ENCODE assay signal across 1 cellular context in the genomic region with DNA sequence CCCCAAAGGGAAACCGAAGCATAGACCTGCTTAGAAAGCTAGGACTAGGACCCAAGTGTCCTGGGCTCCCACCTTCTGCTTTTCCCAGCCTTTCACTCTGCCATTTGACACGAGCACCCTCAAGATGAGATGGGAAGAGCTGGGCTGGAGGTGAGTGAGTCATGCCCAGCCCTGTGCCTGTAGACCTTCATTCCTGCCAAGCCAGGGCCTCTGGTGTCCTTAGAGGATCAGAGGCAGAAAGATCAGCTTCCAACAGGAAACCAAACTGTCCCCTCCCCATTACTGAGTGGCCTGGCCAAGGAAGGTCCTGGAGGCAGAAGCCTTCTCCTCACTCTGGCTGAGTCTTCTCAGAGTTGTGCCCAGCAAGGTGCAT.
TF ChIP-seq lines count a peak whose summit lies in the region.

No MANE protein-coding gene starts in this region.

TF ChIP-seq in H1, 55 proteins besides CTCF, POLR2A, EP300 and RAD21:
- TF ChIP-seq, protein P1, sequence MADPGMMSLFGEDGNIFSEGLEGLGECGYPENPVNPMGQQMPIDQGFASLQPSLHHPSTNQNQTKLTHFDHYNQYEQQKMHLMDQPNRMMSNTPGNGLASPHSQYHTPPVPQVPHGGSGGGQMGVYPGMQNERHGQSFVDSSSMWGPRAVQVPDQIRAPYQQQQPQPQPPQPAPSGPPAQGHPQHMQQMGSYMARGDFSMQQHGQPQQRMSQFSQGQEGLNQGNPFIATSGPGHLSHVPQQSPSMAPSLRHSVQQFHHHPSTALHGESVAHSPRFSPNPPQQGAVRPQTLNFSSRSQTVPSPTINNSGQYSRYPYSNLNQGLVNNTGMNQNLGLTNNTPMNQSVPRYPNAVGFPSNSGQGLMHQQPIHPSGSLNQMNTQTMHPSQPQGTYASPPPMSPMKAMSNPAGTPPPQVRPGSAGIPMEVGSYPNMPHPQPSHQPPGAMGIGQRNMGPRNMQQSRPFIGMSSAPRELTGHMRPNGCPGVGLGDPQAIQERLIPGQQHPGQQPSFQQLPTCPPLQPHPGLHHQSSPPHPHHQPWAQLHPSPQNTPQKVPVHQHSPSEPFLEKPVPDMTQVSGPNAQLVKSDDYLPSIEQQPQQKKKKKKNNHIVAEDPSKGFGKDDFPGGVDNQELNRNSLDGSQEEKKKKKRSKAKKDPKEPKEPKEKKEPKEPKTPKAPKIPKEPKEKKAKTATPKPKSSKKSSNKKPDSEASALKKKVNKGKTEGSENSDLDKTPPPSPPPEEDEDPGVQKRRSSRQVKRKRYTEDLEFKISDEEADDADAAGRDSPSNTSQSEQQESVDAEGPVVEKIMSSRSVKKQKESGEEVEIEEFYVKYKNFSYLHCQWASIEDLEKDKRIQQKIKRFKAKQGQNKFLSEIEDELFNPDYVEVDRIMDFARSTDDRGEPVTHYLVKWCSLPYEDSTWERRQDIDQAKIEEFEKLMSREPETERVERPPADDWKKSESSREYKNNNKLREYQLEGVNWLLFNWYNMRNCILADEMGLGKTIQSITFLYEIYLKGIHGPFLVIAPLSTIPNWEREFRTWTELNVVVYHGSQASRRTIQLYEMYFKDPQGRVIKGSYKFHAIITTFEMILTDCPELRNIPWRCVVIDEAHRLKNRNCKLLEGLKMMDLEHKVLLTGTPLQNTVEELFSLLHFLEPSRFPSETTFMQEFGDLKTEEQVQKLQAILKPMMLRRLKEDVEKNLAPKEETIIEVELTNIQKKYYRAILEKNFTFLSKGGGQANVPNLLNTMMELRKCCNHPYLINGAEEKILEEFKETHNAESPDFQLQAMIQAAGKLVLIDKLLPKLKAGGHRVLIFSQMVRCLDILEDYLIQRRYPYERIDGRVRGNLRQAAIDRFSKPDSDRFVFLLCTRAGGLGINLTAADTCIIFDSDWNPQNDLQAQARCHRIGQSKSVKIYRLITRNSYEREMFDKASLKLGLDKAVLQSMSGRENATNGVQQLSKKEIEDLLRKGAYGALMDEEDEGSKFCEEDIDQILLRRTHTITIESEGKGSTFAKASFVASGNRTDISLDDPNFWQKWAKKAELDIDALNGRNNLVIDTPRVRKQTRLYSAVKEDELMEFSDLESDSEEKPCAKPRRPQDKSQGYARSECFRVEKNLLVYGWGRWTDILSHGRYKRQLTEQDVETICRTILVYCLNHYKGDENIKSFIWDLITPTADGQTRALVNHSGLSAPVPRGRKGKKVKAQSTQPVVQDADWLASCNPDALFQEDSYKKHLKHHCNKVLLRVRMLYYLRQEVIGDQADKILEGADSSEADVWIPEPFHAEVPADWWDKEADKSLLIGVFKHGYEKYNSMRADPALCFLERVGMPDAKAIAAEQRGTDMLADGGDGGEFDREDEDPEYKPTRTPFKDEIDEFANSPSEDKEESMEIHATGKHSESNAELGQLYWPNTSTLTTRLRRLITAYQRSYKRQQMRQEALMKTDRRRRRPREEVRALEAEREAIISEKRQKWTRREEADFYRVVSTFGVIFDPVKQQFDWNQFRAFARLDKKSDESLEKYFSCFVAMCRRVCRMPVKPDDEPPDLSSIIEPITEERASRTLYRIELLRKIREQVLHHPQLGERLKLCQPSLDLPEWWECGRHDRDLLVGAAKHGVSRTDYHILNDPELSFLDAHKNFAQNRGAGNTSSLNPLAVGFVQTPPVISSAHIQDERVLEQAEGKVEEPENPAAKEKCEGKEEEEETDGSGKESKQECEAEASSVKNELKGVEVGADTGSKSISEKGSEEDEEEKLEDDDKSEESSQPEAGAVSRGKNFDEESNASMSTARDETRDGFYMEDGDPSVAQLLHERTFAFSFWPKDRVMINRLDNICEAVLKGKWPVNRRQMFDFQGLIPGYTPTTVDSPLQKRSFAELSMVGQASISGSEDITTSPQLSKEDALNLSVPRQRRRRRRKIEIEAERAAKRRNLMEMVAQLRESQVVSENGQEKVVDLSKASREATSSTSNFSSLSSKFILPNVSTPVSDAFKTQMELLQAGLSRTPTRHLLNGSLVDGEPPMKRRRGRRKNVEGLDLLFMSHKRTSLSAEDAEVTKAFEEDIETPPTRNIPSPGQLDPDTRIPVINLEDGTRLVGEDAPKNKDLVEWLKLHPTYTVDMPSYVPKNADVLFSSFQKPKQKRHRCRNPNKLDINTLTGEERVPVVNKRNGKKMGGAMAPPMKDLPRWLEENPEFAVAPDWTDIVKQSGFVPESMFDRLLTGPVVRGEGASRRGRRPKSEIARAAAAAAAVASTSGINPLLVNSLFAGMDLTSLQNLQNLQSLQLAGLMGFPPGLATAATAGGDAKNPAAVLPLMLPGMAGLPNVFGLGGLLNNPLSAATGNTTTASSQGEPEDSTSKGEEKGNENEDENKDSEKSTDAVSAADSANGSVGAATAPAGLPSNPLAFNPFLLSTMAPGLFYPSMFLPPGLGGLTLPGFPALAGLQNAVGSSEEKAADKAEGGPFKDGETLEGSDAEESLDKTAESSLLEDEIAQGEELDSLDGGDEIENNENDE (IDR thresholded peaks at IDR 0.05; ENCODE audit: insufficient replicate concordance, low read length): no peak
- no peak for TF ChIP-seq HDAC2 (IDR thresholded peaks at IDR 0.05; ENCODE audit: borderline replicate concordance in 1 of 2, low read depth in 2 of 2, low read length in 2 of 2)
- TF ChIP-seq BRCA1 (IDR thresholded peaks at IDR 0.05; ENCODE audit: low read depth, low read length): no peak
- TF ChIP-seq GABPA (IDR thresholded peaks at IDR 0.05; ENCODE audit: borderline replicate concordance, insufficient read depth, low read length): no peak
- TF ChIP-seq, protein P2, sequence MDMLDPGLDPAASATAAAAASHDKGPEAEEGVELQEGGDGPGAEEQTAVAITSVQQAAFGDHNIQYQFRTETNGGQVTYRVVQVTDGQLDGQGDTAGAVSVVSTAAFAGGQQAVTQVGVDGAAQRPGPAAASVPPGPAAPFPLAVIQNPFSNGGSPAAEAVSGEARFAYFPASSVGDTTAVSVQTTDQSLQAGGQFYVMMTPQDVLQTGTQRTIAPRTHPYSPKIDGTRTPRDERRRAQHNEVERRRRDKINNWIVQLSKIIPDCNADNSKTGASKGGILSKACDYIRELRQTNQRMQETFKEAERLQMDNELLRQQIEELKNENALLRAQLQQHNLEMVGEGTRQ (IDR thresholded peaks at IDR 0.05; ENCODE audit: low read length): no peak
- no peak for TF ChIP-seq CHD2 (IDR thresholded peaks at IDR 0.05; ENCODE audit: low read length)
- no peak for TF ChIP-seq EZH2 (IDR thresholded peaks at IDR 0.05; ENCODE audit: low read depth, low read length, severe bottlenecking)
- no peak for TF ChIP-seq POU5F1 (IDR thresholded peaks at IDR 0.05; ENCODE audit: low read depth, low read length)
- TF ChIP-seq, protein P3, sequence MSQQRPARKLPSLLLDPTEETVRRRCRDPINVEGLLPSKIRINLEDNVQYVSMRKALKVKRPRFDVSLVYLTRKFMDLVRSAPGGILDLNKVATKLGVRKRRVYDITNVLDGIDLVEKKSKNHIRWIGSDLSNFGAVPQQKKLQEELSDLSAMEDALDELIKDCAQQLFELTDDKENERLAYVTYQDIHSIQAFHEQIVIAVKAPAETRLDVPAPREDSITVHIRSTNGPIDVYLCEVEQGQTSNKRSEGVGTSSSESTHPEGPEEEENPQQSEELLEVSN (IDR thresholded peaks at IDR 0.05): no peak
- TF ChIP-seq, protein P4, sequence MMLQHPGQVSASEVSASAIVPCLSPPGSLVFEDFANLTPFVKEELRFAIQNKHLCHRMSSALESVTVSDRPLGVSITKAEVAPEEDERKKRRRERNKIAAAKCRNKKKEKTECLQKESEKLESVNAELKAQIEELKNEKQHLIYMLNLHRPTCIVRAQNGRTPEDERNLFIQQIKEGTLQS (IDR thresholded peaks at IDR 0.05; ENCODE audit: insufficient read depth, low read depth, low read length): no peak
- no peak for TF ChIP-seq JUND (IDR thresholded peaks at IDR 0.05; ENCODE audit: low read length)
